Comparison of ENCODE assay signal across 19 cellular contexts in genomic region chr2:120210234-120210781, GRCh38. TPM values are rescaled to one million over a fixed set of nuclear protein-coding genes. Genes with fewer than 3 reads are reported as not detected.
A peak's percentile ranks its signal among the peaks of the same experiment; 100 is the strongest.
DNase-seq lines count a peak whose midpoint lies in the region; ATAC-seq and TF ChIP-seq lines count a peak whose summit lies in the region.
"Had no signal": no experiment of that assay in that cellular context is flagged by ENCODE, and none has a peak within 500 bp of the region (broad histone marks: within the 10 kb centered on the region; RNA-seq: fewer than 3 reads in every experiment).

No MANE protein-coding gene starts in this region.

- H3K27me3 ChIP-seq in breast epithelium (no peaks in the 10 kb centered on the region), aorta (ENCODE audit: control insufficient read depth in 1 of 2, insufficient read depth in 2 of 2, low read length in 1 of 2) (no peaks in the 10 kb centered on the region)
- H3K27me3 ChIP-seq: gastroesophageal sphincter, SJSA1, suprapubic skin had no signal

- no peak overlapping the region for H3K4me3 Mint-ChIP-seq in MCF 10A (ENCODE audit: unreplicated experiment)
- no peak overlapping the region for H3K4me3 Mint-ChIP-seq in activated CD8-positive, alpha-beta T cell treated with anti-CD3 and anti-CD28 coated beads, Interleukin-2, amount 10 ng/mL, durations not matched to agents 7 days and 5 days
- no peak overlapping the region for H3K4me3 Mint-ChIP-seq in WTC11
- H3K4me3 Mint-ChIP-seq: dendritic cell treated with granulocyte-macrophage colony-stimulating factor and Interleukin-4, amounts not matched to agents 40 ng/mL and 50 ng/mL, for 4 days; IgD-negative memory B cell had no signal

- DNase-seq in MCF 10A (ENCODE audit: unreplicated experiment) = no peak
- DNase-seq in breast epithelium (ENCODE audit: low spot score in 2 of 2) = no peak
- no peak for DNase-seq in activated CD8-positive, alpha-beta T cell treated with anti-CD3 and anti-CD28 coated beads, Interleukin-2, amount 10 ng/mL, durations not matched to agents 7 days and 5 days
- peak; percentile 41 to 72 for DNase-seq in lung microvascular endothelial cell (ENCODE audit: low read depth in 2 of 2)
- DNase-seq in aorta = peak in 1 of 2 donors; percentile 23
- no peak for DNase-seq in WTC11 (ENCODE audit: low spot score)
- DNase-seq in cerebellum (ENCODE audit: low spot score) = no peak
- DNase-seq in OCI-M1 (lab: John Stamatoyannopoulos, UW) = no peak
- DNase-seq: activated CD4-positive, alpha-beta T cell treated with anti-CD3 and anti-CD28 coated beads, Interleukin-2, amount 50 U/mL, for 4 hours; activated effector memory CD4-positive, alpha-beta T cell treated with Interleukin-2 at 50 U/mL for 16 hours; erythroblast; GM23248; NCI-H1930; NCI-H510A treated with DMSO at 0.1 percent for 48 hours had no signal

- TF ChIP-seq POLR2A in breast epithelium (IDR thresholded peaks at IDR 0.05) = no peak

- no peaks in the 10 kb centered on the region for H3K9me3 ChIP-seq in breast epithelium
- H3K9me3 ChIP-seq in aorta (ENCODE audit: control insufficient read depth, low read length) = no peaks in the 10 kb centered on the region
- H3K9me3 ChIP-seq: gastroesophageal sphincter, SJSA1, suprapubic skin had no signal

- H3K9me3 Mint-ChIP-seq in MCF 10A (ENCODE audit: unreplicated experiment) = no peaks in the 10 kb centered on the region
- H3K9me3 Mint-ChIP-seq in activated CD8-positive, alpha-beta T cell treated with anti-CD3 and anti-CD28 coated beads, Interleukin-2, amount 10 ng/mL, durations not matched to agents 7 days and 5 days (ENCODE audit: insufficient read depth) = no peaks in the 10 kb centered on the region
- H3K9me3 Mint-ChIP-seq in WTC11 = no peaks in the 10 kb centered on the region
- H3K9me3 Mint-ChIP-seq: dendritic cell treated with granulocyte-macrophage colony-stimulating factor and Interleukin-4, amounts not matched to agents 40 ng/mL and 50 ng/mL, for 4 days; IgD-negative memory B cell had no signal

- no peaks in the 10 kb centered on the region for H3K36me3 ChIP-seq in breast epithelium
- no peaks in the 10 kb centered on the region for H3K36me3 ChIP-seq in aorta (ENCODE audit: control insufficient read depth in 1 of 2, insufficient read depth in 2 of 2, low read length in 1 of 2)
- H3K36me3 ChIP-seq: gastroesophageal sphincter, SJSA1, suprapubic skin had no signal

- H3K27me3 Mint-ChIP-seq in MCF 10A (ENCODE audit: insufficient read depth, unreplicated experiment) = no peaks in the 10 kb centered on the region
- no peaks in the 10 kb centered on the region for H3K27me3 Mint-ChIP-seq in activated CD8-positive, alpha-beta T cell treated with anti-CD3 and anti-CD28 coated beads, Interleukin-2, amount 10 ng/mL, durations not matched to agents 7 days and 5 days (ENCODE audit: low read depth)
- no peaks in the 10 kb centered on the region for H3K27me3 Mint-ChIP-seq in WTC11 (ENCODE audit: low read depth)
- H3K27me3 Mint-ChIP-seq: dendritic cell treated with granulocyte-macrophage colony-stimulating factor and Interleukin-4, amounts not matched to agents 40 ng/mL and 50 ng/mL, for 4 days; IgD-negative memory B cell had no signal

- CTCF ChIA-PET in MCF 10A (lab: Yijun Ruan, JAX) (interaction anchor here (0.6 to 0.7 kb wide), 2 partner anchors 103 to 483 kb away, joined by 3 read pairs; no protein-coding TSS in a partner anchor), WTC11 (lab: Charles Lee) (interaction anchor here (1.5 kb wide), 1 partner anchor 35 kb away, joined by 4 read pairs; no protein-coding TSS in a partner anchor)
- CTCF ChIA-PET in activated CD8-positive, alpha-beta T cell treated with anti-CD3 and anti-CD28 coated beads, Interleukin-2, amount 10 ng/mL, durations not matched to agents 7 days and 5 days (lab: Charles Lee) = interaction anchor here (0.9 to 2.3 kb wide), 7 partner anchors 12 to 116 kb away, joined by 3 to 12 read pairs (median 4); partner anchors contain the start of gene TMEM185B

- intact Hi-C loops in MCF 10A (cut with micrococcal nuclease) = no loop called here
- intact Hi-C loops in breast epithelium (cut with DNase I; ENCODE audit: low total_unique reads) = no loop called here
- intact Hi-C loops in aorta (cut with DNase I) = no loop called here

- 80 to 87% methylated on average over 15 of the region's 15 CpGs for WGBS in aorta, 2 donors

- no peak overlapping the region for H3K27ac ChIP-seq in breast epithelium
- no peak overlapping the region for H3K27ac ChIP-seq in aorta (ENCODE audit: low read depth in 1 of 2, low read length in 2 of 2)
- H3K27ac ChIP-seq: gastroesophageal sphincter, GM23248, SJSA1, suprapubic skin had no signal

- H3K27ac Mint-ChIP-seq in MCF 10A (ENCODE audit: low read depth, unreplicated experiment) = peak overlapping the region; percentile 82
- H3K27ac Mint-ChIP-seq in activated CD8-positive, alpha-beta T cell treated with anti-CD3 and anti-CD28 coated beads, Interleukin-2, amount 10 ng/mL, durations not matched to agents 7 days and 5 days = peak overlapping the region; percentile 90
- H3K27ac Mint-ChIP-seq in WTC11 = no peak overlapping the region
- H3K27ac Mint-ChIP-seq: dendritic cell treated with granulocyte-macrophage colony-stimulating factor and Interleukin-4, amounts not matched to agents 40 ng/mL and 50 ng/mL, for 4 days had no signal

- peak; percentile 68 for ATAC-seq in activated CD8-positive, alpha-beta T cell treated with anti-CD3 and anti-CD28 coated beads, Interleukin-2, amount 10 ng/mL, durations not matched to agents 7 days and 5 days
- peak; percentile 15 for ATAC-seq in aorta (ENCODE audit: low FRiP score)
- no peak for ATAC-seq in WTC11
- ATAC-seq: gastroesophageal sphincter had no signal

- TF ChIP-seq CTCF in MCF 10A (IDR thresholded peaks at IDR 0.05; ENCODE audit: unreplicated experiment) (no peak), breast epithelium (IDR thresholded peaks at IDR 0.05) (no peak), WTC11 (IDR thresholded peaks at IDR 0.05) (no peak)

- H3K4me1 Mint-ChIP-seq in MCF 10A (ENCODE audit: insufficient read depth, unreplicated experiment) = peaks cover 10% of the 10 kb centered on the region
- H3K4me1 Mint-ChIP-seq in activated CD8-positive, alpha-beta T cell treated with anti-CD3 and anti-CD28 coated beads, Interleukin-2, amount 10 ng/mL, durations not matched to agents 7 days and 5 days (ENCODE audit: low read depth) = peaks cover 11% of the 10 kb centered on the region
- H3K4me1 Mint-ChIP-seq in WTC11 = peaks cover 4% of the 10 kb centered on the region

- POLR2A ChIA-PET in MCF 10A (lab: Yijun Ruan, JAX) (interaction anchor here (1.8 kb wide), 1 partner anchor 34 kb away, joined by 7 read pairs; no protein-coding TSS in a partner anchor), WTC11 (lab: Charles Lee) (no interaction called here)
- POLR2A ChIA-PET in activated CD8-positive, alpha-beta T cell treated with anti-CD3 and anti-CD28 coated beads, Interleukin-2, amount 10 ng/mL, durations not matched to agents 7 days and 5 days (lab: Charles Lee) = interaction anchor here (0.8 kb wide), 2 partner anchors 12 to 22 kb away, joined by 4 to 5 read pairs; partner anchors contain the start of gene TMEM185B

- H3K4me1 ChIP-seq in breast epithelium (no peaks in the 10 kb centered on the region), aorta (ENCODE audit: control insufficient read depth in 1 of 2, insufficient read depth in 2 of 2, low read length in 2 of 2) (no peaks in the 10 kb centered on the region)
- H3K4me1 ChIP-seq: gastroesophageal sphincter, SJSA1, suprapubic skin had no signal

- BruUV-seq in MCF 10A (replicated peaks; lab: Mats Ljungman, UMichigan) = no TSS peak

- H3K36me3 Mint-ChIP-seq in MCF 10A (ENCODE audit: insufficient read depth, unreplicated experiment) (no peaks in the 10 kb centered on the region), WTC11 (no peaks in the 10 kb centered on the region)
- peaks cover 1% of the 10 kb centered on the region for H3K36me3 Mint-ChIP-seq in activated CD8-positive, alpha-beta T cell treated with anti-CD3 and anti-CD28 coated beads, Interleukin-2, amount 10 ng/mL, durations not matched to agents 7 days and 5 days (ENCODE audit: low read depth)

- H3K4me3 ChIP-seq in breast epithelium = no peak overlapping the region
- H3K4me3 ChIP-seq in aorta (ENCODE audit: low read length in 2 of 2) = no peak overlapping the region
- H3K4me3 ChIP-seq: gastroesophageal sphincter, GM23248, SJSA1, suprapubic skin had no signal

TF ChIP-seq in WTC11, 78 proteins besides CTCF, POLR2A, EP300 and RAD21 (continues in another document):
- no peak for TF ChIP-seq ZNF281 (CRISPR knock-in tag; IDR thresholded peaks at IDR 0.05)
- no peak for TF ChIP-seq TCF7 (CRISPR knock-in tag; IDR thresholded peaks at IDR 0.05; ENCODE audit: low read depth)

RNA-seq across cellular contexts. Expression of gene TMEM185B, which starts 12.9 kb away (rescaled TPM):
- total RNA-seq in MCF 10A (2022) = 40.9 and 45.0 TPM in 2 replicates
- 10 to 100 TPM; 18.1 to 31.9 (median 26.2) TPM for total RNA-seq in breast epithelium
- total RNA-seq in activated CD8-positive, alpha-beta T cell treated with anti-CD3 and anti-CD28 coated beads, Interleukin-2, amount 10 ng/mL, durations not matched to agents 7 days and 5 days = 10 to 100 TPM; 25.6 to 25.8 TPM
- total RNA-seq in lung microvascular endothelial cell = 19.2 and 33.3 TPM in 2 replicates
- total RNA-seq in aorta = 10 to 100 TPM; 17.5 to 20.8 TPM
- polyA plus RNA-seq in aorta = 1 to 10 TPM; 4.9 to 8.0 TPM
- total RNA-seq in WTC11 (2021) = 9.9 to 14.9 TPM (median 14.3 TPM) in 3 replicates
- total RNA-seq in cerebellum = 16.6 TPM

RNA-seq across cellular contexts. Expression of gene RALB, which starts 42.3 kb away (rescaled TPM):
- total RNA-seq in MCF 10A (2022) (37.4 and 46.5 TPM in 2 replicates), breast epithelium (10 to 100 TPM; 36.1 to 59.8 (median 38.5) TPM), lung microvascular endothelial cell (135 and 202 TPM in 2 replicates), aorta (10 to 100 TPM; 43.3 to 55.0 TPM), WTC11 (2021) (17.1 to 18.0 TPM (median 17.9 TPM) in 3 replicates), cerebellum (24.0 TPM)
- total RNA-seq in activated CD8-positive, alpha-beta T cell treated with anti-CD3 and anti-CD28 coated beads, Interleukin-2, amount 10 ng/mL, durations not matched to agents 7 days and 5 days = 10 to 100 TPM; 39.4 to 45.4 TPM
- polyA plus RNA-seq in aorta = 10 to 100 TPM; 45.2 to 80.3 TPM

Comparison
In these comparisons a context has a peak if more than half of its experiments do, and no peak if none do; other contexts are left out.
1. DNase-seq: peak in lung microvascular endothelial cell (2 of 2); none in MCF 10A (single experiment), breast epithelium (0 of 2), activated CD8-positive, alpha-beta T cell treated with anti-CD3 and anti-CD28 coated beads, Interleukin-2, amount 10 ng/mL, durations not matched to agents 7 days and 5 days (single experiment), WTC11 (single experiment), cerebellum (single experiment) and OCI-M1 (single experiment).